Comparison of ENCODE assay signal across 16 cellular contexts in the genomic region with DNA sequence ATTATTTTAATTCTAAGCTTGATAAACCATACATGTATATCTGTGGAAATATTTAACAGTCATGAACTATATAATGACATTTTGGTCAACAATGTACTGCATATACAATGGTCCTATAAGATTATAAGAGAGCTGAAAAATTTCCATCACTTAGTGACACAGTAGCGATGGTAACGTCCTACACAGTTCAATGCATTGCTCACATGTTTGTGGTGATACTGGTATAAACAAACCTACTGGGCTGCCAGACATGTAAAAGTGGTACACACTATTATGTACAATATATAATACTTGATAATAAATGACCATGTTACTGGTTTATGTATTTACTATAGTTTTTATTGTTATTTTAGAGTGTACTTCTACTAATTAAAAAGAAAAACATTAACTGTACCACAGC.
A peak's percentile ranks its signal among the peaks of the same experiment; 100 is the strongest.
DNase-seq lines count a peak whose midpoint lies in the region; ATAC-seq, FAIRE-seq and TF ChIP-seq lines count a peak whose summit lies in the region.
"Had no signal": no experiment of that assay in that cellular context is flagged by ENCODE, and none has a peak within 500 bp of the region (broad histone marks: within the 10 kb centered on the region; RNA-seq: fewer than 3 reads in every experiment).

No MANE protein-coding gene starts in this region.

- H3K9ac ChIP-seq in colonic mucosa (ENCODE audit: low read depth in 2 of 2, low read length in 2 of 2), result no peak overlapping the region

- POLR2A ChIA-PET in activated CD8-positive, alpha-beta T cell treated with anti-CD3 and anti-CD28 coated beads, Interleukin-2, amount 10 ng/mL, durations not matched to agents 7 days and 5 days (lab: Charles Lee), result no interaction called here

- H3K27ac Mint-ChIP-seq in activated CD8-positive, alpha-beta T cell treated with anti-CD3 and anti-CD28 coated beads, Interleukin-2, amount 10 ng/mL, durations not matched to agents 7 days and 5 days, result no peak overlapping the region
- no peak overlapping the region for H3K27ac Mint-ChIP-seq in activated naive CD8-positive, alpha-beta T cell treated with anti-CD3 and anti-CD28 coated beads, Interleukin-2, amount 50 U/mL, for 24 hours
- H3K27ac Mint-ChIP-seq: CD4-positive, alpha-beta memory T cell; IgD-negative memory B cell had no signal

- no peak for TF ChIP-seq CTCF in fibroblast of villous mesenchyme (IDR thresholded peaks at IDR 0.05; ENCODE audit: insufficient read depth, low read depth, low read length)
- no peak for TF ChIP-seq CTCF in colonic mucosa (IDR thresholded peaks at IDR 0.05)

- H3K36me3 Mint-ChIP-seq in activated CD8-positive, alpha-beta T cell treated with anti-CD3 and anti-CD28 coated beads, Interleukin-2, amount 10 ng/mL, durations not matched to agents 7 days and 5 days (ENCODE audit: low read depth), result no peaks in the 10 kb centered on the region
- H3K36me3 Mint-ChIP-seq in activated naive CD8-positive, alpha-beta T cell treated with anti-CD3 and anti-CD28 coated beads, Interleukin-2, amount 50 U/mL, for 24 hours (ENCODE audit: low read depth), result no peaks in the 10 kb centered on the region
- H3K36me3 Mint-ChIP-seq: CD4-positive, alpha-beta memory T cell; IgD-negative memory B cell had no signal

- no peaks in the 10 kb centered on the region for H3K36me3 ChIP-seq in colonic mucosa
- H3K36me3 ChIP-seq: BE2C had no signal

- H3K4me1 ChIP-seq in colonic mucosa, result no peaks in the 10 kb centered on the region

- no peak overlapping the region for H3K4me3 Mint-ChIP-seq in activated CD8-positive, alpha-beta T cell treated with anti-CD3 and anti-CD28 coated beads, Interleukin-2, amount 10 ng/mL, durations not matched to agents 7 days and 5 days
- H3K4me3 Mint-ChIP-seq in activated naive CD8-positive, alpha-beta T cell treated with anti-CD3 and anti-CD28 coated beads, Interleukin-2, amount 50 U/mL, for 24 hours, result no peak overlapping the region
- H3K4me3 Mint-ChIP-seq: CD4-positive, alpha-beta memory T cell; IgD-negative memory B cell had no signal

- no peak overlapping the region for H3K27ac ChIP-seq in colonic mucosa

- H3K4me1 Mint-ChIP-seq in activated CD8-positive, alpha-beta T cell treated with anti-CD3 and anti-CD28 coated beads, Interleukin-2, amount 10 ng/mL, durations not matched to agents 7 days and 5 days (ENCODE audit: low read depth), result no peaks in the 10 kb centered on the region
- no peaks in the 10 kb centered on the region for H3K4me1 Mint-ChIP-seq in activated naive CD8-positive, alpha-beta T cell treated with anti-CD3 and anti-CD28 coated beads, Interleukin-2, amount 50 U/mL, for 24 hours
- H3K4me1 Mint-ChIP-seq: CD4-positive, alpha-beta memory T cell; IgD-negative memory B cell had no signal

- H3K27me3 Mint-ChIP-seq in activated CD8-positive, alpha-beta T cell treated with anti-CD3 and anti-CD28 coated beads, Interleukin-2, amount 10 ng/mL, durations not matched to agents 7 days and 5 days (ENCODE audit: low read depth), result no peaks in the 10 kb centered on the region
- no peaks in the 10 kb centered on the region for H3K27me3 Mint-ChIP-seq in activated naive CD8-positive, alpha-beta T cell treated with anti-CD3 and anti-CD28 coated beads, Interleukin-2, amount 50 U/mL, for 24 hours
- H3K27me3 Mint-ChIP-seq: CD4-positive, alpha-beta memory T cell; IgD-negative memory B cell had no signal

- DNase-seq in ELR (ENCODE audit: low read depth), result peak; percentile 30
- DNase-seq in M059J (ENCODE audit: low read depth), result peak; percentile 45
- DNase-seq in fibroblast of villous mesenchyme (ENCODE audit: low read depth), result peak; percentile 78
- no peak for DNase-seq in urothelium cell line (ENCODE audit: low spot score)
- DNase-seq in colonic mucosa, result no peak
- DNase-seq in activated CD8-positive, alpha-beta T cell treated with anti-CD3 and anti-CD28 coated beads, Interleukin-2, amount 10 ng/mL, durations not matched to agents 7 days and 5 days, result no peak
- no peak for DNase-seq in activated naive CD8-positive, alpha-beta T cell treated with anti-CD3 and anti-CD28 coated beads, Interleukin-2, amount 50 U/mL, for 24 hours
- DNase-seq: BE2C; CD4-positive, alpha-beta memory T cell; DMS153; DMS79 treated with DMSO at 0.1 percent for 48 hours; GF-D8 had no signal

- intact Hi-C loops in colonic mucosa (cut with DNase I), result no loop called here

- H3K27me3 ChIP-seq in colonic mucosa, result no peaks in the 10 kb centered on the region
- H3K27me3 ChIP-seq: BE2C had no signal

- H3K4me3 ChIP-seq in fibroblast of villous mesenchyme (ENCODE audit: low read depth, low read length) (no peak overlapping the region), colonic mucosa (no peak overlapping the region)

- no peaks in the 10 kb centered on the region for H3K9me3 ChIP-seq in colonic mucosa
- H3K9me3 ChIP-seq: BE2C had no signal

- FAIRE-seq in urothelium cell line (lab: Jason Lieb, UNC), result peak; percentile 77
- FAIRE-seq: A204.1, H54 had no signal

- ATAC-seq in activated CD8-positive, alpha-beta T cell treated with anti-CD3 and anti-CD28 coated beads, Interleukin-2, amount 10 ng/mL, durations not matched to agents 7 days and 5 days, result no peak
- ATAC-seq in activated naive CD8-positive, alpha-beta T cell treated with anti-CD3 and anti-CD28 coated beads, Interleukin-2, amount 50 U/mL, for 24 hours, result no peak
- ATAC-seq: HCT116 had no signal

- H3K9me3 Mint-ChIP-seq in activated CD8-positive, alpha-beta T cell treated with anti-CD3 and anti-CD28 coated beads, Interleukin-2, amount 10 ng/mL, durations not matched to agents 7 days and 5 days (ENCODE audit: insufficient read depth), result no peaks in the 10 kb centered on the region
- H3K9me3 Mint-ChIP-seq in activated naive CD8-positive, alpha-beta T cell treated with anti-CD3 and anti-CD28 coated beads, Interleukin-2, amount 50 U/mL, for 24 hours, result no peaks in the 10 kb centered on the region

- CTCF ChIA-PET in activated CD8-positive, alpha-beta T cell treated with anti-CD3 and anti-CD28 coated beads, Interleukin-2, amount 10 ng/mL, durations not matched to agents 7 days and 5 days (lab: Charles Lee), result no interaction called here

Comparison
In these comparisons a context has a peak if more than half of its experiments do, and no peak if none do; other contexts are left out.
1. DNase-seq: peak in ELR (single experiment), M059J (single experiment) and fibroblast of villous mesenchyme (single experiment); none in urothelium cell line (single experiment), colonic mucosa (single experiment), activated CD8-positive, alpha-beta T cell treated with anti-CD3 and anti-CD28 coated beads, Interleukin-2, amount 10 ng/mL, durations not matched to agents 7 days and 5 days (single experiment) and activated naive CD8-positive, alpha-beta T cell treated with anti-CD3 and anti-CD28 coated beads, Interleukin-2, amount 50 U/mL, for 24 hours (single experiment).